Comparison of ENCODE assay signal across 3 cellular contexts in genomic region chr13:81425286-81425685, GRCh38.
"Had no signal": no experiment of that assay in that cellular context is flagged by ENCODE, and none has a peak within 500 bp of the region (broad histone marks: within the 10 kb centered on the region; RNA-seq: fewer than 3 reads in every experiment).

No MANE protein-coding gene starts in this region.

- H3K4me3 ChIP-seq: GM12878 had no signal

- DNase-seq: GDM1, GF-D8 had no signal
